Comparison of ENCODE assay signal across 7 cellular contexts in the genomic region with DNA sequence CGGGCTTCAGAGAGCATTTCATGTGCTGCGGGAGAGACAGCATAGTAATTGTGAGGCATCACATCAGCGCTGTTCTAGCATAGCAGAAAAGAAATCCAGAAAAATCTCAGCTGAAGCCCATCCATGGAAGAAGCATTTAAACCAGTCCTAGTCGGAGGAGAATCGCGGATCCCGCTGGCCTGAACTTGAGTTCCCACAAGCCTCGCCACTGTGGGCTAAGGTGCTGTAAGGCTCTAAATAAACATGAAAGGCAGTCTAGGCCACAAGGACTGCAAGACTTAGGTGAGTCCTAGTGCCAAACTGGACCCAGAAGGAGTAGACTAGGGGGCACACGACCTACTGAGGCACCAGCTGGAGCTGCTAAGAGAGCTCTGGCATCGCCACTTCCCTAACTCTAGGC.
"Had no signal": no experiment of that assay in that cellular context is flagged by ENCODE, and none has a peak within 500 bp of the region (broad histone marks: within the 10 kb centered on the region; RNA-seq: fewer than 3 reads in every experiment).

No MANE protein-coding gene starts in this region.

- ATAC-seq: GM23338 had no signal

- FAIRE-seq: H1, H54, HTR-8/SVneo had no signal

- H2AFZ ChIP-seq: GM23338 had no signal

- H3K4me2 ChIP-seq: GM23338 had no signal

- H3K4me3 ChIP-seq: GM23338 had no signal

- DNase-seq: H9, HCEC 1CT, KBM-7 had no signal
